Comparison of ENCODE assay signal across 8 cellular contexts in genomic region chr1:244833734-244834595, GRCh38. TPM values are rescaled to one million over a fixed set of nuclear protein-coding genes. Genes with fewer than 3 reads are reported as not detected.
DNase-seq lines count a peak whose midpoint lies in the region; ATAC-seq, FAIRE-seq and TF ChIP-seq lines count a peak whose summit lies in the region.

No MANE protein-coding gene starts in this region.

- ATAC-seq in GM21390 (IDR thresholded peaks at IDR 0.05; ENCODE audit: unreplicated experiment) = no peak

- peak overlapping the region; percentile 17 for H2AFZ ChIP-seq in smooth muscle cell (ENCODE audit: low read depth)

- peak overlapping the region; percentile 92 for H3K4me2 ChIP-seq in smooth muscle cell

- POLR2A ChIA-PET in HEK293T (lab: Yijun Ruan, JAX) = interaction anchor here (0.7 to 9.6 kb wide), 23 partner anchors 8 to 230 kb away, joined by 3 to 127 read pairs (median 4); partner anchors contain the start of gene HNRNPU

- TF ChIP-seq CTCF in WERI-Rb-1 (IDR thresholded peaks at IDR 0.05; ENCODE audit: low read depth, low read length) (no peak), bronchial epithelial cell (IDR thresholded peaks at IDR 0.05; ENCODE audit: insufficient read depth, low read length, severe bottlenecking) (no peak), smooth muscle cell (IDR thresholded peaks at IDR 0.05; ENCODE audit: borderline replicate concordance, insufficient read depth, poor library complexity, severe bottlenecking) (no peak)

- no peaks in the 10 kb centered on the region for H3K9me3 ChIP-seq in WERI-Rb-1 (ENCODE audit: severe bottlenecking)
- H3K9me3 ChIP-seq in smooth muscle cell (replicated peaks; ENCODE audit: low read depth) = no peaks in the 10 kb centered on the region

- DNase-seq in DMS53 treated with DMSO at 0.1 percent for 48 hours (lab: John Stamatoyannopoulos, UW; ENCODE audit: unreplicated experiment) = peak; percentile 84
- DNase-seq in HEK293T (ENCODE audit: extremely low spot score) = peak; percentile 65
- peak; percentile 92 for DNase-seq in NCI-H2107 treated with DMSO at 0.1 percent for 48 hours (lab: John Stamatoyannopoulos, UW; ENCODE audit: unreplicated experiment)
- peak; percentile 69 for DNase-seq in WERI-Rb-1
- DNase-seq in bronchial epithelial cell (ENCODE audit: low read depth) = peak; percentile 77
- peak; percentile 83 for DNase-seq in inferior parietal cortex (ENCODE audit: extremely low spot score)
- no peak for DNase-seq in smooth muscle cell (lab: John Stamatoyannopoulos, UW; ENCODE audit: unreplicated experiment)

- CTCF ChIA-PET in HEK293T (lab: Yijun Ruan, JAX) = interaction anchor here (0.6 to 1.3 kb wide), 4 partner anchors 33 to 580 kb away, joined by 3 to 4 read pairs (median 3); no protein-coding TSS in a partner anchor

- H3K27me3 ChIP-seq in WERI-Rb-1 (ENCODE audit: insufficient read depth, low read depth, severe bottlenecking) = no peaks in the 10 kb centered on the region
- no peaks in the 10 kb centered on the region for H3K27me3 ChIP-seq in bronchial epithelial cell (ENCODE audit: control insufficient read depth, insufficient read depth, low read length)
- no peaks in the 10 kb centered on the region for H3K27me3 ChIP-seq in smooth muscle cell (ENCODE audit: low read depth)

- H3K36me3 ChIP-seq in WERI-Rb-1 = peaks cover 11% of the 10 kb centered on the region
- H3K36me3 ChIP-seq in bronchial epithelial cell (ENCODE audit: control insufficient read depth, insufficient read depth, low read length) = no peaks in the 10 kb centered on the region
- H3K36me3 ChIP-seq in smooth muscle cell (ENCODE audit: low read depth) = no peaks in the 10 kb centered on the region

- H3F3A ChIP-seq in smooth muscle cell (ENCODE audit: low read depth) = peaks cover 25% of the 10 kb centered on the region

- WGBS in smooth muscle cell (ENCODE audit: low lambda C conversion rate) = 8% methylated on average over 32 of the region's 32 CpGs

- H3K79me2 ChIP-seq in smooth muscle cell (ENCODE audit: low read depth) = peaks cover 29% of the 10 kb centered on the region

- H3K9ac ChIP-seq in smooth muscle cell (ENCODE audit: low read depth) = peak overlapping the region; percentile 96

- H4K20me1 ChIP-seq in smooth muscle cell (ENCODE audit: low read depth) = no peaks in the 10 kb centered on the region

- peaks cover 17% of the 10 kb centered on the region for H3K4me1 ChIP-seq in smooth muscle cell (ENCODE audit: low read depth)

- H3K27ac ChIP-seq in WERI-Rb-1 (peak overlapping the region; percentile 99), smooth muscle cell (ENCODE audit: low read depth) (peak overlapping the region; percentile 99)

- H3K4me3 ChIP-seq in WERI-Rb-1 (ENCODE audit: low read depth, low read length) = peak overlapping the region; percentile 86
- peak overlapping the region; percentile 70 for H3K4me3 ChIP-seq in bronchial epithelial cell (ENCODE audit: low read depth, low read length)
- H3K4me3 ChIP-seq in smooth muscle cell = peak overlapping the region; percentile 72

- no peak for FAIRE-seq in bronchial epithelial cell (lab: Jason Lieb, UNC)

TF ChIP-seq in HEK293T, 16 proteins besides CTCF, POLR2A, EP300 and RAD21:
- TF ChIP-seq LEF1 (IDR thresholded peaks at IDR 0.05; ENCODE audit: borderline replicate concordance) (0 out of 2 replicates have a peak, but pooled peaks have one; percentile 53), ZNF384 (IDR thresholded peaks at IDR 0.05) (peak; percentile 51), ARNT (IDR thresholded peaks at IDR 0.05) (no peak)

RNA-seq across cellular contexts. Expression of gene COX20, which starts 1.5 kb away (rescaled TPM):
- 9.0 and 11.1 TPM in 2 replicates for total RNA-seq in bronchial epithelial cell
- 11.1 and 14.7 TPM in 2 replicates for total RNA-seq in smooth muscle cell
- 37.2 and 56.7 TPM in 2 replicates for polyA plus RNA-seq in smooth muscle cell

RNA-seq across cellular contexts. Expression of gene HNRNPU, which starts 30.4 kb away (rescaled TPM):
- total RNA-seq in bronchial epithelial cell (259 and 495 TPM in 2 replicates), smooth muscle cell (241 and 286 TPM in 2 replicates)
- polyA plus RNA-seq in smooth muscle cell = 198 and 236 TPM in 2 replicates
